ENCODE assay signal across 19 cellular contexts in the genomic region with DNA sequence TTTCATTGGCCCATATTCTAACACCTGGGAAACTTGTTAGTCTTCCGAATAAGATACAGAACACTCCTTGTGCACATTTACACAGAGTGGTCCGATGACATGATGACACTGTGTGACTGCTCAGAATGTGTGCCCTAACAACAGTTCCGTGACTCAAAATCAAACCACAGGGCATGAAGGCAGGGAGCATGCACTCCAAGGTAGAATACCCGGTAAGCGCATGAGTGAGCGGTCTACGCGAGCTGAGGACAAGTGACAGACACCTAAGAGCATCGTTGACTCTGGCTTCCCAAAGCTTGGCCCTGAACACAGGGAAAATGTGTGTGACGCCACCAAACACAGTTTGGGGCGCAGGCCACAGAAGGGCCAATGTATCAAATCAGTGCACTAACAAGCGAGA. TPM values are rescaled to one million over a fixed set of nuclear protein-coding genes. Genes with fewer than 3 reads are reported as not detected.
DNase-seq lines count a peak whose midpoint lies in the region; ATAC-seq and TF ChIP-seq lines count a peak whose summit lies in the region.
"Had no signal": no experiment of that assay in that cellular context is flagged by ENCODE, and none has a peak within 500 bp of the region (broad histone marks: within the 10 kb centered on the region; RNA-seq: fewer than 3 reads in every experiment).

No MANE protein-coding gene starts in this region.

- BruUV-seq in Panc1 (replicated peaks; lab: Mats Ljungman, UMichigan) = no TSS peak

- no peak overlapping the region for H3K9ac ChIP-seq in mesenchymal stem cell (ENCODE audit: low read length)

- peak; percentile 11 for ATAC-seq in activated naive CD8-positive, alpha-beta T cell treated with anti-CD3 and anti-CD28 coated beads, Interleukin-2, amount 50 U/mL, for 24 hours
- ATAC-seq in Panc1 (no peak), HG03354 (IDR thresholded peaks at IDR 0.05; ENCODE audit: poor library complexity, severe bottlenecking, unreplicated experiment) (no peak)

- peak overlapping the region in 1 of 2 experiments; percentile 54 for H2BK12ac ChIP-seq in mesenchymal stem cell (ENCODE audit: low read length in 2 of 2)

- H3K27ac ChIP-seq in Panc1 (ENCODE audit: low read length) (peak overlapping the region; percentile 99), mesenchymal stem cell (ENCODE audit: low read length, poor library complexity, severe bottlenecking) (no peak overlapping the region), vagina (peak overlapping the region; percentile 97), ovary (no peak overlapping the region)

- H3K27ac Mint-ChIP-seq in activated naive CD8-positive, alpha-beta T cell treated with anti-CD3 and anti-CD28 coated beads, Interleukin-2, amount 50 U/mL, for 24 hours = no peak overlapping the region
- H3K27ac Mint-ChIP-seq in activated naive CD8-positive, alpha-beta T cell treated with anti-CD3 and anti-CD28 coated beads for 36 hours = no peak overlapping the region
- H3K27ac Mint-ChIP-seq in activated T-helper 1 cell treated with anti-CD3 and anti-CD28 coated beads, Interleukin-12 subunit alpha, Interleukin-12 subunit beta, Interleukin-2, Interleukin-4 antibody, amounts not matched to agents 30 ng/mL and 10 ng/mL and 1 ng/mL, durations not matched to agents 14 hours and 24 hours and 36 hours = no peak overlapping the region

- no peak for TF ChIP-seq CTCF in Panc1 (IDR thresholded peaks at IDR 0.05)
- no peak for TF ChIP-seq CTCF in vagina (IDR thresholded peaks at IDR 0.05)
- TF ChIP-seq CTCF in ovary (IDR thresholded peaks at IDR 0.05) = no peak

- H3K14ac ChIP-seq in mesenchymal stem cell (ENCODE audit: low read length in 2 of 2) = peak overlapping the region in 1 of 2 experiments; percentile 84

- TF ChIP-seq POLR2A in vagina (IDR thresholded peaks at IDR 0.05) = no peak
- TF ChIP-seq POLR2A in ovary (IDR thresholded peaks at IDR 0.05) = no peak

- peaks cover 32% of the 10 kb centered on the region for H3K4me1 Mint-ChIP-seq in activated naive CD8-positive, alpha-beta T cell treated with anti-CD3 and anti-CD28 coated beads, Interleukin-2, amount 50 U/mL, for 24 hours
- H3K4me1 Mint-ChIP-seq in activated naive CD8-positive, alpha-beta T cell treated with anti-CD3 and anti-CD28 coated beads for 36 hours = peaks cover 32% of the 10 kb centered on the region
- H3K4me1 Mint-ChIP-seq in activated T-helper 1 cell treated with anti-CD3 and anti-CD28 coated beads, Interleukin-12 subunit alpha, Interleukin-12 subunit beta, Interleukin-2, Interleukin-4 antibody, amounts not matched to agents 30 ng/mL and 10 ng/mL and 1 ng/mL, durations not matched to agents 14 hours and 24 hours and 36 hours (ENCODE audit: low read depth) = peaks cover 31% of the 10 kb centered on the region

- H3K4ac ChIP-seq in mesenchymal stem cell (ENCODE audit: low read depth in 1 of 2, low read length in 2 of 2) = peak overlapping the region in 1 of 2 experiments; percentile 63

- POLR2A ChIA-PET in Panc1 (lab: Charles Lee) = interaction anchor here (1.3 kb wide), 1 partner anchor 13 kb away, joined by 4 read pairs; no protein-coding TSS in a partner anchor

- H2BK15ac ChIP-seq in mesenchymal stem cell (ENCODE audit: low read depth, poor library complexity, severe bottlenecking) = no peak overlapping the region

- H3K27me3 ChIP-seq in Panc1 (ENCODE audit: control insufficient read depth, insufficient read depth, low read length) (no peaks in the 10 kb centered on the region), mesenchymal stem cell (ENCODE audit: control insufficient read depth in 1 of 2, insufficient read depth in 1 of 2, low read length in 2 of 2) (no peaks in the 10 kb centered on the region), vagina (no peaks in the 10 kb centered on the region), ovary (no peaks in the 10 kb centered on the region)
- H3K27me3 ChIP-seq: right atrium auricular region, thyroid gland had no signal

- no peak overlapping the region for H2BK5ac ChIP-seq in mesenchymal stem cell (ENCODE audit: low read depth, low read length, poor library complexity, severe bottlenecking)

- in situ Hi-C loops in Panc1 (cut with HindIII; ENCODE audit: low pct_unique_long_range_greater_than_20kb, low sequenced_read_pairs) = no loop called here

- H3K9me3 ChIP-seq in Panc1 (ENCODE audit: control insufficient read depth, insufficient read depth, low read depth, low read length) = no peaks in the 10 kb centered on the region
- no peaks in the 10 kb centered on the region for H3K9me3 ChIP-seq in mesenchymal stem cell (ENCODE audit: control insufficient read depth, low read length)
- H3K9me3 ChIP-seq in vagina = no peaks in the 10 kb centered on the region
- no peaks in the 10 kb centered on the region for H3K9me3 ChIP-seq in ovary
- H3K9me3 ChIP-seq: right atrium auricular region, thyroid gland had no signal

- H3K36me3 Mint-ChIP-seq in activated naive CD8-positive, alpha-beta T cell treated with anti-CD3 and anti-CD28 coated beads, Interleukin-2, amount 50 U/mL, for 24 hours (ENCODE audit: low read depth) = peaks cover 6% of the 10 kb centered on the region
- H3K36me3 Mint-ChIP-seq in activated naive CD8-positive, alpha-beta T cell treated with anti-CD3 and anti-CD28 coated beads for 36 hours = peaks cover 7% of the 10 kb centered on the region
- H3K36me3 Mint-ChIP-seq in activated T-helper 1 cell treated with anti-CD3 and anti-CD28 coated beads, Interleukin-12 subunit alpha, Interleukin-12 subunit beta, Interleukin-2, Interleukin-4 antibody, amounts not matched to agents 30 ng/mL and 10 ng/mL and 1 ng/mL, durations not matched to agents 14 hours and 24 hours and 36 hours (ENCODE audit: low read depth) = peaks cover 19% of the 10 kb centered on the region

- H3K36me3 ChIP-seq in Panc1 (ENCODE audit: control insufficient read depth, insufficient read depth, low read length) (no peaks in the 10 kb centered on the region), mesenchymal stem cell (ENCODE audit: control insufficient read depth in 1 of 2, insufficient read depth in 2 of 2, low read depth in 1 of 2, low read length in 2 of 2) (peaks cover 6 to 12% of the 10 kb centered on the region in 2 experiments), vagina (no peaks in the 10 kb centered on the region), ovary (no peaks in the 10 kb centered on the region)
- H3K36me3 ChIP-seq: right atrium auricular region, thyroid gland had no signal

- no peak for TF ChIP-seq EP300 in ovary (IDR thresholded peaks at IDR 0.05)

- peak overlapping the region; percentile 32 for H2AFZ ChIP-seq in mesenchymal stem cell (ENCODE audit: low read depth, low read length)

- no peak overlapping the region for H4K8ac ChIP-seq in mesenchymal stem cell (ENCODE audit: low read length)

- H3K4me1 ChIP-seq in Panc1 (ENCODE audit: control insufficient read depth, insufficient read depth, low read length) (peaks cover 71% of the 10 kb centered on the region), mesenchymal stem cell (ENCODE audit: control insufficient read depth, insufficient read depth, low read depth, low read length) (peaks cover 10% of the 10 kb centered on the region), vagina (peaks cover 35% of the 10 kb centered on the region), ovary (ENCODE audit: insufficient read depth) (peaks cover 1% of the 10 kb centered on the region)

- 97% methylated on average over 12 of the region's 12 CpGs for WGBS in mesenchymal stem cell
- WGBS in ovary, 3 donors = 95 to 97% (median 97%) methylated on average over 12 of the region's 12 CpGs

- no peak overlapping the region for H2AK5ac ChIP-seq in mesenchymal stem cell (ENCODE audit: low read length, severe bottlenecking)

- H3K79me1 ChIP-seq in mesenchymal stem cell (replicated peaks; ENCODE audit: low read length, poor library complexity, severe bottlenecking) = peaks cover 11% of the 10 kb centered on the region

- H3K4me3 ChIP-seq in Panc1 (ENCODE audit: low read depth in 2 of 2, low read length in 2 of 2) = no peak overlapping the region
- H3K4me3 ChIP-seq in mesenchymal stem cell (ENCODE audit: insufficient read depth in 1 of 2, low read depth in 1 of 2, low read length in 2 of 2) = no peak overlapping the region
- H3K4me3 ChIP-seq in vagina = no peak overlapping the region
- no peak overlapping the region for H3K4me3 ChIP-seq in ovary
- H3K4me3 ChIP-seq: lung, right atrium auricular region, SK-N-MC, thyroid gland had no signal

- no peak overlapping the region for H3K4me2 ChIP-seq in mesenchymal stem cell (ENCODE audit: low read length, poor library complexity, severe bottlenecking)

- H4K91ac ChIP-seq in mesenchymal stem cell (ENCODE audit: low read length) = peak overlapping the region; percentile 9

- H3K27me3 Mint-ChIP-seq in activated naive CD8-positive, alpha-beta T cell treated with anti-CD3 and anti-CD28 coated beads, Interleukin-2, amount 50 U/mL, for 24 hours = no peaks in the 10 kb centered on the region
- H3K27me3 Mint-ChIP-seq in activated naive CD8-positive, alpha-beta T cell treated with anti-CD3 and anti-CD28 coated beads for 36 hours = no peaks in the 10 kb centered on the region
- no peaks in the 10 kb centered on the region for H3K27me3 Mint-ChIP-seq in activated T-helper 1 cell treated with anti-CD3 and anti-CD28 coated beads, Interleukin-12 subunit alpha, Interleukin-12 subunit beta, Interleukin-2, Interleukin-4 antibody, amounts not matched to agents 30 ng/mL and 10 ng/mL and 1 ng/mL, durations not matched to agents 14 hours and 24 hours and 36 hours (ENCODE audit: insufficient read depth)
- H3K27me3 Mint-ChIP-seq: activated CD8-positive, alpha-beta T cell treated with anti-CD3 and anti-CD28 coated beads for 36 hours had no signal

- H3K9me3 Mint-ChIP-seq in activated naive CD8-positive, alpha-beta T cell treated with anti-CD3 and anti-CD28 coated beads, Interleukin-2, amount 50 U/mL, for 24 hours = no peaks in the 10 kb centered on the region
- H3K9me3 Mint-ChIP-seq in activated naive CD8-positive, alpha-beta T cell treated with anti-CD3 and anti-CD28 coated beads for 36 hours = no peaks in the 10 kb centered on the region
- H3K9me3 Mint-ChIP-seq in activated T-helper 1 cell treated with anti-CD3 and anti-CD28 coated beads, Interleukin-12 subunit alpha, Interleukin-12 subunit beta, Interleukin-2, Interleukin-4 antibody, amounts not matched to agents 30 ng/mL and 10 ng/mL and 1 ng/mL, durations not matched to agents 14 hours and 24 hours and 36 hours = no peaks in the 10 kb centered on the region
- H3K9me3 Mint-ChIP-seq: activated CD8-positive, alpha-beta T cell treated with anti-CD3 and anti-CD28 coated beads for 36 hours; activated T-helper 2 cell treated with anti-CD3 and anti-CD28 coated beads, Interferon-gamma antibody, Interleukin-2, Interleukin-4, amounts not matched to agents 10 μg/mL and 5 μg/mL and 100 μg/mL, durations not matched to agents 14 hours and 24 hours and 36 hours had no signal

- peak overlapping the region in 1 of 2 experiments; percentile 93 for H3K23ac ChIP-seq in mesenchymal stem cell (ENCODE audit: low read length in 2 of 2)

- H3K4me3 Mint-ChIP-seq in activated naive CD8-positive, alpha-beta T cell treated with anti-CD3 and anti-CD28 coated beads, Interleukin-2, amount 50 U/mL, for 24 hours = no peak overlapping the region
- no peak overlapping the region for H3K4me3 Mint-ChIP-seq in activated naive CD8-positive, alpha-beta T cell treated with anti-CD3 and anti-CD28 coated beads for 36 hours
- H3K4me3 Mint-ChIP-seq in activated T-helper 1 cell treated with anti-CD3 and anti-CD28 coated beads, Interleukin-12 subunit alpha, Interleukin-12 subunit beta, Interleukin-2, Interleukin-4 antibody, amounts not matched to agents 30 ng/mL and 10 ng/mL and 1 ng/mL, durations not matched to agents 14 hours and 24 hours and 36 hours = no peak overlapping the region
- H3K4me3 Mint-ChIP-seq: activated CD8-positive, alpha-beta T cell treated with anti-CD3 and anti-CD28 coated beads for 36 hours had no signal

- peak overlapping the region; percentile 50 to 67 for H3K18ac ChIP-seq in mesenchymal stem cell (ENCODE audit: low read depth in 1 of 2, low read length in 2 of 2)

- intact Hi-C loops in Panc1 (cut with micrococcal nuclease; ENCODE audit: unreplicated experiment) = no loop called here
- intact Hi-C loops in vagina (cut with DNase I) = loop anchor here (5.0 kb wide), 1 partner anchor 63 kb away; no protein-coding TSS in a partner anchor
- intact Hi-C loops in activated T-helper 1 cell treated with anti-CD3 and anti-CD28 coated beads, Interleukin-12 subunit alpha, Interleukin-12 subunit beta, Interleukin-2, Interleukin-4 antibody, amounts not matched to agents 30 ng/mL and 10 ng/mL and 1 ng/mL, durations not matched to agents 14 hours and 24 hours and 36 hours (cut with micrococcal nuclease) = loop anchor here (1.0 kb wide), 1 partner anchor 9 kb away; no protein-coding TSS in a partner anchor
- intact Hi-C loops in ovary (cut with DNase I) = loop anchor here in 1 of 4 donors (5.0 kb wide), 1 partner anchor 68 kb away; no protein-coding TSS in a partner anchor

- DNase-seq in activated naive CD8-positive, alpha-beta T cell treated with anti-CD3 and anti-CD28 coated beads, Interleukin-2, amount 50 U/mL, for 24 hours = no peak
- no peak for DNase-seq in activated naive CD8-positive, alpha-beta T cell treated with anti-CD3 and anti-CD28 coated beads for 36 hours
- no peak for DNase-seq in Panc1 (ENCODE audit: low read depth, low spot score)
- DNase-seq in mesenchymal stem cell = no peak
- no peak for DNase-seq in vagina (ENCODE audit: extremely low spot score in 2 of 2)
- no peak for DNase-seq in activated T-helper 1 cell treated with anti-CD3 and anti-CD28 coated beads, Interleukin-12 subunit alpha, Interleukin-12 subunit beta, Interleukin-2, Interleukin-4 antibody, amounts not matched to agents 30 ng/mL and 10 ng/mL and 1 ng/mL, durations not matched to agents 14 hours and 24 hours and 36 hours (ENCODE audit: low spot score)
- DNase-seq in ovary = no peak
- DNase-seq: amygdala; Calu3; NCI-H1930; NCI-H69; stimulated activated CD4-positive, alpha-beta T cell treated with anti-CD3 and anti-CD28 coated beads, Interleukin-2, amount 100 ng/mL, for 24 hours had no signal

- CTCF ChIA-PET in Panc1 (lab: Charles Lee) = no interaction called here

- H2BK120ac ChIP-seq in mesenchymal stem cell (ENCODE audit: low read depth, low read length) = no peak overlapping the region

RNA-seq across cellular contexts. Expression of gene CLIP1, which starts 18.6 kb away (rescaled TPM):
- total RNA-seq in activated naive CD8-positive, alpha-beta T cell treated with anti-CD3 and anti-CD28 coated beads for 36 hours = 10 to 100 TPM; 32.4 to 33.9 TPM
- 117 TPM for total RNA-seq in Panc1 (2021; ENCODE audit: unreplicated experiment)
- polyA plus RNA-seq in Panc1 (2012; ENCODE audit: insufficient read length) = 52.1 TPM
- polyA plus RNA-seq in mesenchymal stem cell (2013, experiment 1 of 2) = 49.0 TPM
- polyA plus RNA-seq in mesenchymal stem cell (2013, experiment 2 of 2) = 49.6 TPM
- total RNA-seq in vagina = 135 TPM
- 64.1 and 71.9 TPM in 2 replicates for total RNA-seq in activated T-helper 1 cell treated with anti-CD3 and anti-CD28 coated beads, Interleukin-12 subunit alpha, Interleukin-12 subunit beta, Interleukin-2, Interleukin-4 antibody, amounts not matched to agents 30 ng/mL and 10 ng/mL and 1 ng/mL, durations not matched to agents 14 hours and 24 hours and 36 hours
- 10 to 100 TPM; 30.4 to 71.5 (median 42.3) TPM for total RNA-seq in ovary
- polyA plus RNA-seq in ovary = 10 to 100 TPM; 16.2 to 35.7 TPM

Comparison
In these comparisons a context has a peak if more than half of its experiments do, and no peak if none do; other contexts are left out.
1. H3K27ac ChIP-seq: peak in Panc1 (single experiment) and vagina (single experiment); none in mesenchymal stem cell (single experiment) and ovary (0 of 2).